8 cellular contexts compared by ENCODE assay signal in the genomic region with DNA sequence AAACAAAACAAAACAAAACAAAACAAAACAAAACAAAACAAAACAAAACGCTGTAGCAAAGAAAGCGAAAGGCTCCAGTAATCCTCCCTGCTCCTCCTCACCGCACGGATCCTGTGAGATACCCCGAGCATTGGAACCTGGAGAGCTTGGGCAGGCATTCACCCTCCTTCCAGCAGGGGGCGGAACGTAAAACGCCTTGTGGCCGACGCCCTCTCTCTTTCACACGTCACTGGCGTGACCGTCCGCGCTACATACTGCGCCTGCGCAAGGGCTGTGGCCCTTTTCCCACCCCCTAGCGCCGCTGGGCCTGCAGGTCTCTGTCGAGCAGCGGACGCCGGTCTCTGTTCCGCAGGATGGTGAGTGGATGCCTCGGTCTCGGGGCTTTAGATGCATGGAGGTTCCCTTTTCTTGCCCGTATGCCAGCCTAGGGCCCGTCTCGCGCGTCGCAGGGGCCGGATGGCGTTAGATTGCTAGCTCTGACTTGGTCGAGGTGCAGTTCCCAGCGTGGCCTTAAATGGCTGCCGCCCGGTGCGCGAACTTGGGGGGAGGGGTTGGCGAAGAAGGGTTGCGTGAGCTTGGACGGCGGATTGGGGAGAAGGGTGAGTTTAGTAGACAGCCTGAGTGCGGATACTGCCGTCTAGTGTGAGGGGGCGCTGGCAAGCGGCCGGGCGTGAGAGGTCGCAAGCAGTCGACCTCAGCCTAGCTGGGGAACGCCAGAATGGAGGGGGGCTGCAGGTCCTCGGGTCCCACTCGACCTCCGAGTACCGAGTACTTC. TPM values are rescaled to one million over a fixed set of nuclear protein-coding genes. Genes with fewer than 3 reads are reported as not detected.
A peak's percentile ranks its signal among the peaks of the same experiment; 100 is the strongest.
DNase-seq lines count a peak whose midpoint lies in the region; ATAC-seq and TF ChIP-seq lines count a peak whose summit lies in the region.

A gene (plus strand): TSS at position 279 of the 775 bp plus-strand sequence. CDS start 75 bp downstream, at position 354.

- peak; percentile 91 for ATAC-seq in HG02884 (IDR thresholded peaks at IDR 0.05; ENCODE audit: unreplicated experiment)
- peak; percentile 98 for ATAC-seq in left cardiac atrium

- H3K4me3 Mint-ChIP-seq in progenitor cell of endocrine pancreas (ENCODE audit: low read depth), result peak within 1 kb of the TSS; percentile 99

- H3K27ac Mint-ChIP-seq in progenitor cell of endocrine pancreas, result peak within 1 kb of the TSS; percentile 99

- H3K36me3 Mint-ChIP-seq in progenitor cell of endocrine pancreas (ENCODE audit: insufficient read depth), result peaks cover 18% of the 10 kb centered on the region

- H3K9me3 Mint-ChIP-seq in progenitor cell of endocrine pancreas (ENCODE audit: low read depth), result no peaks in the 10 kb centered on the region

- DNase-seq in GM13977 (ENCODE audit: low spot score) (peak; percentile 96), NCI-H146 treated with DMSO at 0.1 percent for 48 hours (lab: John Stamatoyannopoulos, UW; ENCODE audit: unreplicated experiment) (peak; percentile 92), amniotic epithelial cell (ENCODE audit: low read depth) (peak; percentile 94), left cardiac atrium (peak; percentile 97), progenitor cell of endocrine pancreas (ENCODE audit: low spot score, unreplicated experiment) (peak; percentile 98), ureter (ENCODE audit: low spot score) (peak; percentile 98)

- H3K27me3 Mint-ChIP-seq in progenitor cell of endocrine pancreas, result no peaks in the 10 kb centered on the region

- intact Hi-C loops in T-helper 1 cell treated with Interleukin-12 subunit alpha and Interleukin-12 subunit beta and Interleukin-4 antibody, amounts not matched to agents 30 ng/mL and 1 ng/mL, for 36 hours (cut with micrococcal nuclease), result loop anchor here (1.0 to 10.0 kb wide), 18 partner anchors 9 to 1810 kb away; a partner anchor contains a TSS
- intact Hi-C loops in left cardiac atrium (cut with DNase I), result no loop called here

- in situ Hi-C loops in GM13977 (cut with MboI; ENCODE audit: low pct_unique_long_range_greater_than_20kb, low sequenced_read_pairs, unreplicated experiment), result no loop called here

- peaks cover 29% of the 10 kb centered on the region for H3K4me1 Mint-ChIP-seq in progenitor cell of endocrine pancreas (ENCODE audit: low read depth)

- TF ChIP-seq CTCF in GM13977 (IDR thresholded peaks at IDR 0.05; ENCODE audit: extremely low read depth, insufficient read depth, missing control alignments) (peak; percentile 97), progenitor cell of endocrine pancreas (IDR thresholded peaks at IDR 0.05; ENCODE audit: unreplicated experiment) (peak; percentile 89)

RNA-seq across cellular contexts. Expression of the gene that starts here (rescaled TPM):
- 661 and 671 TPM in 2 replicates for total RNA-seq in T-helper 1 cell treated with Interleukin-12 subunit alpha and Interleukin-12 subunit beta and Interleukin-4 antibody, amounts not matched to agents 30 ng/mL and 1 ng/mL, for 36 hours
- total RNA-seq in left cardiac atrium (100 to 1,000 TPM; 600 to 715 TPM), progenitor cell of endocrine pancreas (1,364 and 1,423 TPM in 2 replicates), ureter (964 TPM)

Comparison
In these comparisons a context has a peak if more than half of its experiments do, and no peak if none do; other contexts are left out.
1. Peak in every context shown above with its lines: DNase-seq and ATAC-seq.